In the genomic region with DNA sequence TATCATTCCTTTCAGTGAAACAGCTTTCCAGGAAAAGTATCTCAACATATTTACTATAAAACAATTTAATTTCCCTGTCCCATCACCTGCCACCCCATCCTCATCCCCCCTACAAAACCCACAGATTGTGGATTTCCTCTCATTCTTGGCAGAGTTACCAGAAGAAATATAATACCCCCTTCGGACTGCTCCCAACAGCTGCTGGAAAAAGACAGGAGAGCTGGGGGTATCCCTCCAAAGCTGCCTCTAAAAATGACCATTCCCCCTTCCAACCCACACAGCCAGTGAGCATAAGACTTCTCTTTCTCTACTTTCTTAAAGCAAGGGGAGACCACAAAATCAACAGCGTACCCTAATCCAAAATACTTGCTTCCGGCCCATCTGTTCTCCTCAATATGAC, we compare ENCODE assay signal across 1 cellular context.
TF ChIP-seq lines count a peak whose summit lies in the region.

No MANE protein-coding gene starts in this region.

TF ChIP-seq in SK-N-SH treated with all-trans-retinoic acid at 6 μM for 48 hours, 23 proteins besides CTCF, POLR2A, EP300 and RAD21 (continued from another document):
- TF ChIP-seq ZNF8 (CRISPR knock-in tag; IDR thresholded peaks at IDR 0.05), result no peak
- no peak for TF ChIP-seq TOX (CRISPR knock-in tag; IDR thresholded peaks at IDR 0.05; ENCODE audit: borderline replicate concordance)
- TF ChIP-seq RARB (CRISPR knock-in tag; IDR thresholded peaks at IDR 0.05), result no peak
- no peak for TF ChIP-seq OSR1 (CRISPR knock-in tag; IDR thresholded peaks at IDR 0.05)
- TF ChIP-seq PPARA (CRISPR knock-in tag; IDR thresholded peaks at IDR 0.05; ENCODE audit: borderline replicate concordance), result no peak
- TF ChIP-seq, protein P1, sequence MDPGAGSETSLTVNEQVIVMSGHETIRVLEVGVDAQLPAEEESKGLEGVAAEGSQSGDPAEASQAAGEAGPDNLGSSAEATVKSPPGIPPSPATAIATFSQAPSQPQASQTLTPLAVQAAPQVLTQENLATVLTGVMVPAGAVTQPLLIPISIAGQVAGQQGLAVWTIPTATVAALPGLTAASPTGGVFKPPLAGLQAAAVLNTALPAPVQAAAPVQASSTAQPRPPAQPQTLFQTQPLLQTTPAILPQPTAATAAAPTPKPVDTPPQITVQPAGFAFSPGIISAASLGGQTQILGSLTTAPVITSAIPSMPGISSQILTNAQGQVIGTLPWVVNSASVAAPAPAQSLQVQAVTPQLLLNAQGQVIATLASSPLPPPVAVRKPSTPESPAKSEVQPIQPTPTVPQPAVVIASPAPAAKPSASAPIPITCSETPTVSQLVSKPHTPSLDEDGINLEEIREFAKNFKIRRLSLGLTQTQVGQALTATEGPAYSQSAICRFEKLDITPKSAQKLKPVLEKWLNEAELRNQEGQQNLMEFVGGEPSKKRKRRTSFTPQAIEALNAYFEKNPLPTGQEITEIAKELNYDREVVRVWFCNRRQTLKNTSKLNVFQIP (CRISPR knock-in tag; IDR thresholded peaks at IDR 0.05; ENCODE audit: borderline replicate concordance, low read depth), result no peak
- no peak for TF ChIP-seq ZFP30 (CRISPR knock-in tag; IDR thresholded peaks at IDR 0.05)
- TF ChIP-seq ARNTL (CRISPR knock-in tag; IDR thresholded peaks at IDR 0.05; ENCODE audit: borderline replicate concordance, low read depth), result no peak
- TF ChIP-seq, protein P2, sequence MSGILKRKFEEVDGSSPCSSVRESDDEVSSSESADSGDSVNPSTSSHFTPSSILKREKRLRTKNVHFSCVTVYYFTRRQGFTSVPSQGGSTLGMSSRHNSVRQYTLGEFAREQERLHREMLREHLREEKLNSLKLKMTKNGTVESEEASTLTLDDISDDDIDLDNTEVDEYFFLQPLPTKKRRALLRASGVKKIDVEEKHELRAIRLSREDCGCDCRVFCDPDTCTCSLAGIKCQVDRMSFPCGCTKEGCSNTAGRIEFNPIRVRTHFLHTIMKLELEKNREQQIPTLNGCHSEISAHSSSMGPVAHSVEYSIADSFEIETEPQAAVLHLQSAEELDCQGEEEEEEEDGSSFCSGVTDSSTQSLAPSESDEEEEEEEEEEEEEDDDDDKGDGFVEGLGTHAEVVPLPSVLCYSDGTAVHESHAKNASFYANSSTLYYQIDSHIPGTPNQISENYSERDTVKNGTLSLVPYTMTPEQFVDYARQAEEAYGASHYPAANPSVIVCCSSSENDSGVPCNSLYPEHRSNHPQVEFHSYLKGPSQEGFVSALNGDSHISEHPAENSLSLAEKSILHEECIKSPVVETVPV (CRISPR knock-in tag; IDR thresholded peaks at IDR 0.05), result no peak
